1 cellular context compared by ENCODE assay signal in the genomic region with DNA sequence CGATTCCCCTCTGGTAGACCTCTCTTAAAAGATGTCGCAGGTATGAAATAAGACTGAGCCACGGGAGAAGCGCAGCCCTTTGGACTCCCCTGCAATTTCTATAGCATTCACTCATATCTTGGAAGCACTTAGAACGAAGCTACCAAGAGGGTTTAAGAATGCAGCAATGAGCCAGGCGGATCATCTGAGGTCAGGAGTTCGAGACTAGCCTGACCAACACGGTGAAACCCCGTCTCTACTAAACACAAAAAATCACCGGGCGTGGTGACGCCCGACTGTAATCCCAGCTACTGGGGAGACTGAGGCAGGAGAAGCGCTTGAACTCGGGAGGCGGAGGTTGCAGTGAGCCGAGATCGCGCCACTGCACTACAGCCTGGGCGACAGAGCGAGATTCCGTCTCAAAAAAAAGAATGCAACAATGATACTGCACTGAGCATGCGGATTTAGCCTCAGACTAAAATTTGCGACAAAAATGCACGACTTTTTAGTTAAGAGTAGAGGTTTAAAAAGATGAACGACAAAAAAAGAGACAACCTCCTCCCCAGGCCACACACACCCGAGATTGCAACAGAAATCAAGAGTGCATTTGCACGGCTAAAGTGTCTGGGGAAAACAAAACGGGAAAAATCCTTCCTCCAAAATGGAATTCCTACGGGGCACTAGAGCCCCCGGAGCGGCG.
TF ChIP-seq lines count a peak whose summit lies in the region.

No MANE protein-coding gene starts in this region.

TF ChIP-seq in HepG2, 621 proteins besides CTCF, POLR2A, EP300 and RAD21:
- TF ChIP-seq ZNF749 (CRISPR knock-in tag; IDR thresholded peaks at IDR 0.05; ENCODE audit: borderline replicate concordance), result peak; percentile 46; the same call in 1 of the 2 replicates
- peak; percentile 28; the same call in 1 of the 2 replicates for TF ChIP-seq SIN3A (IDR thresholded peaks at IDR 0.05; ENCODE audit: borderline replicate concordance, low read depth, low read length)
- no peak for TF ChIP-seq ZNF510 (CRISPR knock-in tag; IDR thresholded peaks at IDR 0.05; ENCODE audit: low read depth)
- TF ChIP-seq ZNF761 (CRISPR knock-in tag; conservative IDR thresholded peaks at IDR 0.05), result 0 out of 2 replicates have a peak, but pooled peaks have one; percentile 10
- TF ChIP-seq, protein P1, sequence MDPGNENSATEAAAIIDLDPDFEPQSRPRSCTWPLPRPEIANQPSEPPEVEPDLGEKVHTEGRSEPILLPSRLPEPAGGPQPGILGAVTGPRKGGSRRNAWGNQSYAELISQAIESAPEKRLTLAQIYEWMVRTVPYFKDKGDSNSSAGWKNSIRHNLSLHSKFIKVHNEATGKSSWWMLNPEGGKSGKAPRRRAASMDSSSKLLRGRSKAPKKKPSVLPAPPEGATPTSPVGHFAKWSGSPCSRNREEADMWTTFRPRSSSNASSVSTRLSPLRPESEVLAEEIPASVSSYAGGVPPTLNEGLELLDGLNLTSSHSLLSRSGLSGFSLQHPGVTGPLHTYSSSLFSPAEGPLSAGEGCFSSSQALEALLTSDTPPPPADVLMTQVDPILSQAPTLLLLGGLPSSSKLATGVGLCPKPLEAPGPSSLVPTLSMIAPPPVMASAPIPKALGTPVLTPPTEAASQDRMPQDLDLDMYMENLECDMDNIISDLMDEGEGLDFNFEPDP (CRISPR knock-in tag; conservative IDR thresholded peaks at IDR 0.05), result 0 out of 2 replicates have a peak, but pooled peaks have one; percentile 39
- TF ChIP-seq SAP130 (CRISPR knock-in tag; IDR thresholded peaks at IDR 0.05; ENCODE audit: low read depth), result peak; percentile 13
- TF ChIP-seq BRCA1 (CRISPR knock-in tag; IDR thresholded peaks at IDR 0.05), result 0 out of 2 replicates have a peak, but pooled peaks have one; percentile 21
- TF ChIP-seq, protein P2, sequence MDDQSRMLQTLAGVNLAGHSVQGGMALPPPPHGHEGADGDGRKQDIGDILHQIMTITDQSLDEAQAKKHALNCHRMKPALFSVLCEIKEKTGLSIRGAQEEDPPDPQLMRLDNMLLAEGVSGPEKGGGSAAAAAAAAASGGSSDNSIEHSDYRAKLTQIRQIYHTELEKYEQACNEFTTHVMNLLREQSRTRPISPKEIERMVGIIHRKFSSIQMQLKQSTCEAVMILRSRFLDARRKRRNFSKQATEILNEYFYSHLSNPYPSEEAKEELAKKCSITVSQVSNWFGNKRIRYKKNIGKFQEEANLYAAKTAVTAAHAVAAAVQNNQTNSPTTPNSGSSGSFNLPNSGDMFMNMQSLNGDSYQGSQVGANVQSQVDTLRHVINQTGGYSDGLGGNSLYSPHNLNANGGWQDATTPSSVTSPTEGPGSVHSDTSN (CRISPR knock-in tag; IDR thresholded peaks at IDR 0.05; ENCODE audit: borderline replicate concordance), result 0 out of 2 replicates have a peak, but pooled peaks have one; percentile 15
- TF ChIP-seq, protein P3, sequence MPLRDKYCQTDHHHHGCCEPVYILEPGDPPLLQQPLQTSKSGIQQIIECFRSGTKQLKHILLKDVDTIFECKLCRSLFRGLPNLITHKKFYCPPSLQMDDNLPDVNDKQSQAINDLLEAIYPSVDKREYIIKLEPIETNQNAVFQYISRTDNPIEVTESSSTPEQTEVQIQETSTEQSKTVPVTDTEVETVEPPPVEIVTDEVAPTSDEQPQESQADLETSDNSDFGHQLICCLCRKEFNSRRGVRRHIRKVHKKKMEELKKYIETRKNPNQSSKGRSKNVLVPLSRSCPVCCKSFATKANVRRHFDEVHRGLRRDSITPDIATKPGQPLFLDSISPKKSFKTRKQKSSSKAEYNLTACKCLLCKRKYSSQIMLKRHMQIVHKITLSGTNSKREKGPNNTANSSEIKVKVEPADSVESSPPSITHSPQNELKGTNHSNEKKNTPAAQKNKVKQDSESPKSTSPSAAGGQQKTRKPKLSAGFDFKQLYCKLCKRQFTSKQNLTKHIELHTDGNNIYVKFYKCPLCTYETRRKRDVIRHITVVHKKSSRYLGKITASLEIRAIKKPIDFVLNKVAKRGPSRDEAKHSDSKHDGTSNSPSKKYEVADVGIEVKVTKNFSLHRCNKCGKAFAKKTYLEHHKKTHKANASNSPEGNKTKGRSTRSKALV (CRISPR knock-in tag; IDR thresholded peaks at IDR 0.05), result peak; percentile 1; the same call in 1 of the 2 replicates
- TF ChIP-seq, protein P4, sequence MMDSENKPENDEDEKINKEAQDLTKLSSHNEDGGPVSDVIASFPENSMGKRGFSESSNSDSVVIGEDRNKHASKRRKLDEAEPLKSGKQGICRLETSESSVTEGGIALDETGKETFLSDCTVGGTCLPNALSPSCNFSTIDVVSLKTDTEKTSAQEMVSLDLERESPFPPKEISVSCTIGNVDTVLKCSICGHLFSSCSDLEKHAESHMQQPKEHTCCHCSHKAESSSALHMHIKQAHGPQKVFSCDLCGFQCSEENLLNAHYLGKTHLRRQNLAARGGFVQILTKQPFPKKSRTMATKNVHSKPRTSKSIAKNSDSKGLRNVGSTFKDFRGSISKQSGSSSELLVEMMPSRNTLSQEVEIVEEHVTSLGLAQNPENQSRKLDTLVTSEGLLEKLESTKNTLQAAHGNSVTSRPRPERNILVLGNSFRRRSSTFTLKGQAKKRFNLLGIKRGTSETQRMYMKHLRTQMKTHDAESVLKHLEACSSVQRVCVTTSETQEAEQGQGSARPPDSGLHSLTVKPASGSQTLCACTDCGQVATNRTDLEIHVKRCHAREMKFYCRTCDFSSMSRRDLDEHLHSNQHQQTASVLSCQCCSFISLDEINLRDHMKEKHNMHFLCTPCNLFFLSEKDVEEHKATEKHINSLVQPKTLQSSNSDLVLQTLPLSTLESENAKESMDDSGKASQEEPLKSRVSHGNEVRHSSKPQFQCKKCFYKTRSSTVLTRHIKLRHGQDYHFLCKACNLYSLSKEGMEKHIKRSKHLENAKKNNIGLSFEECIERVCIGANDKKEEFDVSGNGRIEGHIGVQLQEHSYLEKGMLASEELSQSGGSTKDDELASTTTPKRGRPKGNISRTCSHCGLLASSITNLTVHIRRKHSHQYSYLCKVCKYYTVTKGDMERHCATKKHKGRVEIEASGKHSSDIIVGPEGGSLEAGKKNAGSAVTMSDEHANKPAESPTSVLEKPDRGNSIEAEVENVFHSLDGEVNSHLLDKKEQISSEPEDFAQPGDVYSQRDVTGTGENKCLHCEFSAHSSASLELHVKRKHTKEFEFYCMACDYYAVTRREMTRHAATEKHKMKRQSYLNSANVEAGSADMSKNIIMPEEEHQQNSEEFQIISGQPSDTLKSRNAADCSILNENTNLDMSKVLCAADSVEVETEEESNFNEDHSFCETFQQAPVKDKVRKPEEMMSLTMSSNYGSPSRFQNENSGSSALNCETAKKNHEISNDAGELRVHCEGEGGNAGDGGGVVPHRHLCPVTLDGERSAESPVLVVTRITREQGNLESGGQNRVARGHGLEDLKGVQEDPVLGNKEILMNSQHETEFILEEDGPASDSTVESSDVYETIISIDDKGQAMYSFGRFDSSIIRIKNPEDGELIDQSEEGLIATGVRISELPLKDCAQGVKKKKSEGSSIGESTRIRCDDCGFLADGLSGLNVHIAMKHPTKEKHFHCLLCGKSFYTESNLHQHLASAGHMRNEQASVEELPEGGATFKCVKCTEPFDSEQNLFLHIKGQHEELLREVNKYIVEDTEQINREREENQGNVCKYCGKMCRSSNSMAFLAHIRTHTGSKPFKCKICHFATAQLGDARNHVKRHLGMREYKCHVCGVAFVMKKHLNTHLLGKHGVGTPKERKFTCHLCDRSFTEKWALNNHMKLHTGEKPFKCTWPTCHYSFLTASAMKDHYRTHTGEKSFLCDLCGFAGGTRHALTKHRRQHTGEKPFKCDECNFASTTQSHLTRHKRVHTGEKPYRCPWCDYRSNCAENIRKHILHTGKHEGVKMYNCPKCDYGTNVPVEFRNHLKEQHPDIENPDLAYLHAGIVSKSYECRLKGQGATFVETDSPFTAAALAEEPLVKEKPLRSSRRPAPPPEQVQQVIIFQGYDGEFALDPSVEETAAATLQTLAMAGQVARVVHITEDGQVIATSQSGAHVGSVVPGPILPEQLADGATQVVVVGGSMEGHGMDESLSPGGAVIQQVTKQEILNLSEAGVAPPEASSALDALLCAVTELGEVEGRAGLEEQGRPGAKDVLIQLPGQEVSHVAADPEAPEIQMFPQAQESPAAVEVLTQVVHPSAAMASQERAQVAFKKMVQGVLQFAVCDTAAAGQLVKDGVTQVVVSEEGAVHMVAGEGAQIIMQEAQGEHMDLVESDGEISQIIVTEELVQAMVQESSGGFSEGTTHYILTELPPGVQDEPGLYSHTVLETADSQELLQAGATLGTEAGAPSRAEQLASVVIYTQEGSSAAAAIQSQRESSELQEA (CRISPR knock-in tag; IDR thresholded peaks at IDR 0.05; ENCODE audit: not compliant biosample characterization), result peak; percentile 4
- TF ChIP-seq, protein P5, sequence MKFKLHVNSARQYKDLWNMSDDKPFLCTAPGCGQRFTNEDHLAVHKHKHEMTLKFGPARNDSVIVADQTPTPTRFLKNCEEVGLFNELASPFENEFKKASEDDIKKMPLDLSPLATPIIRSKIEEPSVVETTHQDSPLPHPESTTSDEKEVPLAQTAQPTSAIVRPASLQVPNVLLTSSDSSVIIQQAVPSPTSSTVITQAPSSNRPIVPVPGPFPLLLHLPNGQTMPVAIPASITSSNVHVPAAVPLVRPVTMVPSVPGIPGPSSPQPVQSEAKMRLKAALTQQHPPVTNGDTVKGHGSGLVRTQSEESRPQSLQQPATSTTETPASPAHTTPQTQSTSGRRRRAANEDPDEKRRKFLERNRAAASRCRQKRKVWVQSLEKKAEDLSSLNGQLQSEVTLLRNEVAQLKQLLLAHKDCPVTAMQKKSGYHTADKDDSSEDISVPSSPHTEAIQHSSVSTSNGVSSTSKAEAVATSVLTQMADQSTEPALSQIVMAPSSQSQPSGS (CRISPR knock-in tag; IDR thresholded peaks at IDR 0.05), result no peak
- TF ChIP-seq SMAD9 (CRISPR knock-in tag; IDR thresholded peaks at IDR 0.05), result 0 out of 2 replicates have a peak, but pooled peaks have one; percentile 15
- TF ChIP-seq, protein P6, sequence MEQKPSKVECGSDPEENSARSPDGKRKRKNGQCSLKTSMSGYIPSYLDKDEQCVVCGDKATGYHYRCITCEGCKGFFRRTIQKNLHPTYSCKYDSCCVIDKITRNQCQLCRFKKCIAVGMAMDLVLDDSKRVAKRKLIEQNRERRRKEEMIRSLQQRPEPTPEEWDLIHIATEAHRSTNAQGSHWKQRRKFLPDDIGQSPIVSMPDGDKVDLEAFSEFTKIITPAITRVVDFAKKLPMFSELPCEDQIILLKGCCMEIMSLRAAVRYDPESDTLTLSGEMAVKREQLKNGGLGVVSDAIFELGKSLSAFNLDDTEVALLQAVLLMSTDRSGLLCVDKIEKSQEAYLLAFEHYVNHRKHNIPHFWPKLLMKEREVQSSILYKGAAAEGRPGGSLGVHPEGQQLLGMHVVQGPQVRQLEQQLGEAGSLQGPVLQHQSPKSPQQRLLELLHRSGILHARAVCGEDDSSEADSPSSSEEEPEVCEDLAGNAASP (CRISPR knock-in tag; IDR thresholded peaks at IDR 0.05; ENCODE audit: borderline replicate concordance), result no peak
- TF ChIP-seq GTF2F1 (IDR thresholded peaks at IDR 0.05; ENCODE audit: low read length), result no peak
- no peak for TF ChIP-seq ZMYM4 (CRISPR knock-in tag; IDR thresholded peaks at IDR 0.05)
- TF ChIP-seq ZNF615 (CRISPR knock-in tag; IDR thresholded peaks at IDR 0.05; ENCODE audit: borderline replicate concordance), result 0 out of 2 replicates have a peak, but pooled peaks have one; percentile 22
TF ChIP-seq in HepG2: peak in this region for 11.
